Comparison of ENCODE assay signal across 24 cellular contexts in genomic region chr13:51047434-51048165, GRCh38.
DNase-seq lines count a peak whose midpoint lies in the region; ATAC-seq and TF ChIP-seq lines count a peak whose summit lies in the region.
"Had no signal": no experiment of that assay in that cellular context is flagged by ENCODE, and none has a peak within 500 bp of the region (broad histone marks: within the 10 kb centered on the region; RNA-seq: fewer than 3 reads in every experiment).

No MANE protein-coding gene starts in this region.

- H3K27me3 ChIP-seq in HCT116 (ENCODE audit: insufficient read depth, low read length) (no peaks in the 10 kb centered on the region), esophagus muscularis mucosa (no peaks in the 10 kb centered on the region), BE2C (no peaks in the 10 kb centered on the region)
- H3K27me3 ChIP-seq: adrenal gland, heart left ventricle, upper lobe of left lung had no signal

- RAD21 ChIA-PET in HCT116 (lab: Charles Lee; ENCODE audit: low non-redundant PET in 1 of 2, low total read pairs in 2 of 2, uncharacterized antibody in 2 of 2, unreplicated experiment in 2 of 2) = no interaction called here

- H3K4me2 ChIP-seq in HCT116 (ENCODE audit: low read length) (no peak overlapping the region), OCI-LY7 (ENCODE audit: low read length) (no peak overlapping the region)
- H3K4me2 ChIP-seq: KMS-11 had no signal

- TF ChIP-seq CTCF in HCT116 (IDR thresholded peaks at IDR 0.05 in 2 of 3, conservative IDR thresholded peaks at IDR 0.05 in 1 of 3; ENCODE audit: borderline replicate concordance in 1 of 3, insufficient read depth in 1 of 3, low read depth in 2 of 3, low read length in 2 of 3) (no peak), OCI-LY7 (conservative IDR thresholded peaks at IDR 0.05; ENCODE audit: low read length) (peak; percentile 54), esophagus muscularis mucosa (IDR thresholded peaks at IDR 0.05) (no peak), BE2C (IDR thresholded peaks at IDR 0.05; ENCODE audit: low read depth, low read length) (no peak)

- CTCF ChIA-PET in HCT116 (lab: Charles Lee) = no interaction called here
- CTCF ChIA-PET in OCI-LY7 (lab: Charles Lee; ENCODE audit: unreplicated experiment) = no interaction called here

- no peaks in the 10 kb centered on the region for H4K20me1 ChIP-seq in HCT116 (ENCODE audit: insufficient read depth)
- H4K20me1 ChIP-seq in OCI-LY7 (ENCODE audit: insufficient read depth, low read length) = no peaks in the 10 kb centered on the region

- intact Hi-C loops in HCT116 (cut with micrococcal nuclease) (no loop called here), OCI-LY7 (cut with micrococcal nuclease; ENCODE audit: unreplicated experiment) (no loop called here), esophagus muscularis mucosa (cut with DNase I) (no loop called here), Right ventricle myocardium superior (cut with DNase I) (no loop called here)

- H3K9me3 ChIP-seq in HCT116 (ENCODE audit: control insufficient read depth in 1 of 2, insufficient read depth in 1 of 2, low read depth in 1 of 2, low read length in 2 of 2) (no peaks in the 10 kb centered on the region), OCI-LY7 (ENCODE audit: low read length) (no peaks in the 10 kb centered on the region), esophagus muscularis mucosa (no peaks in the 10 kb centered on the region), BE2C (no peaks in the 10 kb centered on the region)
- H3K9me3 ChIP-seq: adrenal gland, heart left ventricle, upper lobe of left lung had no signal

- DNase-seq in Ammon's horn (ENCODE audit: low spot score) = peak; percentile 34
- no peak for DNase-seq in HCT116 (ENCODE audit: low read depth, low spot score)
- peak; percentile 27 for DNase-seq in OCI-LY7 (ENCODE audit: low spot score)
- DNase-seq in esophagus muscularis mucosa (ENCODE audit: extremely low spot score) = peak; percentile 64
- DNase-seq in Right ventricle myocardium superior = no peak
- DNase-seq in BE2C = no peak
- DNase-seq in SIG-M5 (lab: John Stamatoyannopoulos, UW) = no peak
- DNase-seq: activated CD8-positive, alpha-beta memory T cell treated with anti-CD3 and anti-CD28 coated beads for 24 hours; activated T-cell treated with anti-CD3 and anti-CD28 coated beads, Interleukin-2, amount 50 U/mL, for 24 hours; adrenal gland; heart left ventricle; left colon; naive thymus-derived CD8-positive, alpha-beta T cell; NCI-H1105; NCI-H2081 treated with DMSO at 0.1 percent for 48 hours; NCI-H510A treated with DMSO at 0.1 percent for 48 hours; posterior cingulate gyrus; SHP77; T-cell; upper lobe of left lung had no signal

- H3K9ac ChIP-seq in HCT116 (ENCODE audit: low read length) = no peak overlapping the region
- H3K9ac ChIP-seq: KMS-11 had no signal

- no peak for ATAC-seq in HCT116
- ATAC-seq in Right ventricle myocardium superior (ENCODE audit: poor library complexity) = no peak
- ATAC-seq in HG03442 (IDR thresholded peaks at IDR 0.05; ENCODE audit: unreplicated experiment) = no peak
- ATAC-seq: heart left ventricle; left colon; naive thymus-derived CD8-positive, alpha-beta T cell; sciatic nerve; T-cell had no signal

- TF ChIP-seq EP300 in esophagus muscularis mucosa (IDR thresholded peaks at IDR 0.05) = no peak

- no peaks in the 10 kb centered on the region for H3K4me1 ChIP-seq in HCT116 (ENCODE audit: control insufficient read depth in 1 of 2, insufficient read depth in 2 of 2, low read length in 2 of 2)
- H3K4me1 ChIP-seq in OCI-LY7 (ENCODE audit: insufficient read depth, low read length, poor library complexity, severe bottlenecking) = no peaks in the 10 kb centered on the region
- H3K4me1 ChIP-seq in esophagus muscularis mucosa = no peaks in the 10 kb centered on the region
- H3K4me1 ChIP-seq in BE2C = no peaks in the 10 kb centered on the region
- H3K4me1 ChIP-seq: adrenal gland, heart left ventricle, upper lobe of left lung had no signal

- WGBS in esophagus muscularis mucosa = 93% methylated on average over 6 of the region's 6 CpGs

- no peaks in the 10 kb centered on the region for H3K36me3 ChIP-seq in HCT116 (ENCODE audit: control insufficient read depth in 1 of 2, insufficient read depth in 2 of 2, low read length in 2 of 2)
- H3K36me3 ChIP-seq in OCI-LY7 (ENCODE audit: insufficient read depth, low read length) = no peaks in the 10 kb centered on the region
- no peaks in the 10 kb centered on the region for H3K36me3 ChIP-seq in esophagus muscularis mucosa
- H3K36me3 ChIP-seq in BE2C = no peaks in the 10 kb centered on the region
- H3K36me3 ChIP-seq: adrenal gland, heart left ventricle, upper lobe of left lung had no signal

- POLR2A ChIA-PET in HCT116 (lab: Charles Lee) (no interaction called here), OCI-LY7 (lab: Charles Lee) (interaction anchor here (1.3 kb wide), 1 partner anchor 9 kb away, joined by 3 read pairs; no protein-coding TSS in a partner anchor)

- H3K4me3 ChIP-seq in HCT116 (replicated peaks in 1 of 2; ENCODE audit: low read depth in 1 of 2, low read length in 2 of 2) (no peak overlapping the region), OCI-LY7 (ENCODE audit: low read depth, low read length, poor library complexity, severe bottlenecking) (no peak overlapping the region), esophagus muscularis mucosa (no peak overlapping the region), BE2C (ENCODE audit: low read depth, low read length) (no peak overlapping the region)
- H3K4me3 ChIP-seq: adrenal gland, coronary artery, heart left ventricle, upper lobe of left lung had no signal

- peak; percentile 8; the same call in 1 of the 2 replicates for TF ChIP-seq RAD21 in HCT116 (IDR thresholded peaks at IDR 0.05; ENCODE audit: low read depth)

- H3K27ac ChIP-seq in HCT116 (ENCODE audit: low read depth, low read length) = no peak overlapping the region
- H3K27ac ChIP-seq in OCI-LY7 (ENCODE audit: low read depth, low read length, poor library complexity, severe bottlenecking) = no peak overlapping the region
- H3K27ac ChIP-seq in esophagus muscularis mucosa (replicated peaks in 1 of 4) = no peak overlapping the region
- H3K27ac ChIP-seq: adrenal gland, coronary artery, heart left ventricle, KMS-11, upper lobe of left lung had no signal

- TF ChIP-seq POLR2A in HCT116 (IDR thresholded peaks at IDR 0.05; ENCODE audit: borderline replicate concordance, extremely low read depth, insufficient read depth, insufficient read length) (no peak), esophagus muscularis mucosa (IDR thresholded peaks at IDR 0.05; ENCODE audit: low read depth) (no peak)

- no TSS peak for BruUV-seq in HCT116 (replicated peaks; lab: Mats Ljungman, UMichigan)
- BruUV-seq in OCI-LY7 (replicated peaks; lab: Mats Ljungman, UMichigan) = no TSS peak

- H3K9me2 ChIP-seq in HCT116 (ENCODE audit: insufficient read depth) (no peaks in the 10 kb centered on the region), OCI-LY7 (ENCODE audit: insufficient read depth, low read length) (no peaks in the 10 kb centered on the region)

- H3K79me2 ChIP-seq in HCT116 (ENCODE audit: insufficient read depth, low read length) (no peaks in the 10 kb centered on the region), OCI-LY7 (ENCODE audit: insufficient read depth, low read depth, low read length) (no peaks in the 10 kb centered on the region)

- H2AFZ ChIP-seq in HCT116 (ENCODE audit: low read depth, low read length, poor library complexity, severe bottlenecking) = no peak overlapping the region
- H2AFZ ChIP-seq in OCI-LY7 (ENCODE audit: low read length) = no peak overlapping the region

TF ChIP-seq in HCT116, 20 proteins besides CTCF, POLR2A, EP300 and RAD21:
- TF ChIP-seq MAX (IDR thresholded peaks at IDR 0.05) = no peak
- TF ChIP-seq JUND (IDR thresholded peaks at IDR 0.05) = no peak
- no peak for TF ChIP-seq CBX3 (IDR thresholded peaks at IDR 0.05; ENCODE audit: low read depth)
- TF ChIP-seq, protein P1, sequence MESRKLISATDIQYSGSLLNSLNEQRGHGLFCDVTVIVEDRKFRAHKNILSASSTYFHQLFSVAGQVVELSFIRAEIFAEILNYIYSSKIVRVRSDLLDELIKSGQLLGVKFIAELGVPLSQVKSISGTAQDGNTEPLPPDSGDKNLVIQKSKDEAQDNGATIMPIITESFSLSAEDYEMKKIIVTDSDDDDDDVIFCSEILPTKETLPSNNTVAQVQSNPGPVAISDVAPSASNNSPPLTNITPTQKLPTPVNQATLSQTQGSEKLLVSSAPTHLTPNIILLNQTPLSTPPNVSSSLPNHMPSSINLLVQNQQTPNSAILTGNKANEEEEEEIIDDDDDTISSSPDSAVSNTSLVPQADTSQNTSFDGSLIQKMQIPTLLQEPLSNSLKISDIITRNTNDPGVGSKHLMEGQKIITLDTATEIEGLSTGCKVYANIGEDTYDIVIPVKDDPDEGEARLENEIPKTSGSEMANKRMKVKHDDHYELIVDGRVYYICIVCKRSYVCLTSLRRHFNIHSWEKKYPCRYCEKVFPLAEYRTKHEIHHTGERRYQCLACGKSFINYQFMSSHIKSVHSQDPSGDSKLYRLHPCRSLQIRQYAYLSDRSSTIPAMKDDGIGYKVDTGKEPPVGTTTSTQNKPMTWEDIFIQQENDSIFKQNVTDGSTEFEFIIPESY (IDR thresholded peaks at IDR 0.05; ENCODE audit: extremely low read depth, insufficient replicate concordance, low read length) = no peak
- TF ChIP-seq ATF3 (IDR thresholded peaks at IDR 0.05) = no peak
- no peak for TF ChIP-seq EGR1 (IDR thresholded peaks at IDR 0.05; ENCODE audit: low read depth)
- TF ChIP-seq EZH2 (IDR thresholded peaks at IDR 0.05) = no peak

Comparison
In these comparisons a context has a peak if more than half of its experiments do, and no peak if none do; other contexts are left out.
1. DNase-seq: peak in Ammon's horn (single experiment), OCI-LY7 (single experiment) and esophagus muscularis mucosa (single experiment); none in HCT116 (single experiment), Right ventricle myocardium superior (single experiment), BE2C (single experiment) and SIG-M5 (single experiment).